Comparison of ENCODE assay signal across 1 cellular context in genomic region chrX:87517571-87518141, GRCh38.
TF ChIP-seq lines count a peak whose summit lies in the region.

Gene KLHL4 (plus strand): TSS chrX:87517802. CDS start chrX:87517894, 92 bp downstream.

TF ChIP-seq in SK-N-SH, 30 proteins besides CTCF, POLR2A, EP300 and RAD21 (continued from another document):
- TF ChIP-seq USF2 (IDR thresholded peaks at IDR 0.05; ENCODE audit: borderline replicate concordance, low read depth, low read length) (no peak), TEAD4 (IDR thresholded peaks at IDR 0.05; ENCODE audit: borderline replicate concordance, insufficient read depth) (no peak)
